Comparison of ENCODE assay signal across 28 cellular contexts in the genomic region with DNA sequence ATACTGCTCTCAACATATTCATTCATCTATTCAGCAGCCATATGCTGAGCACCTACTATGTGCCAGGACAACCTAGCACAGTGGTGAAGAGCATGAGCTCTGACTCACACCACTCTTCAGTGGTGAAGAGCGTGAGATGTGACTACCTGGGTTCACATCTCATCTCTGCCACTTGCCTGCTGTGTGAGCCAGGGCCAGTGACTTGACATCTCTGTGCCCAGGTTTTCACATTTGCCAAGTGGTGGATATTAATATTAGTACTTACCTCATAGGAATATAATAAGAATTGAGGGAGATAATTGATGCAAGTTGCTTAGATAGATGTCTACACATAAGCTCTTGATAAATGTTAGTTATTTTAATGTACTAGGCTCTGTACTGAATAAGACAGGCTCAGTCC.
"Had no signal": no experiment of that assay in that cellular context is flagged by ENCODE, and none has a peak within 500 bp of the region (broad histone marks: within the 10 kb centered on the region; RNA-seq: fewer than 3 reads in every experiment).

No MANE protein-coding gene starts in this region.

- FAIRE-seq: colon, endometrium, endothelial cell of umbilical vein, frontal cortex had no signal

- H3K36me3 ChIP-seq: colonic mucosa, esophagus muscularis mucosa, esophagus squamous epithelium, gastrocnemius medialis, gastroesophageal sphincter, heart left ventricle, heart right ventricle had no signal

- H3K27me3 ChIP-seq: colonic mucosa, foreskin keratinocyte, gastrocnemius medialis had no signal

- H3K27ac ChIP-seq: colonic mucosa, coronary artery, dorsolateral prefrontal cortex, epithelial cell of prostate, esophagus muscularis mucosa, esophagus squamous epithelium, foreskin keratinocyte, gastrocnemius medialis, gastroesophageal sphincter, heart left ventricle, heart right ventricle had no signal

- DNase-seq: colonic mucosa; cortex of kidney; dermis blood vessel endothelial cell; dorsolateral prefrontal cortex; effector CD4-positive, alpha-beta T cell; effector CD8-positive, alpha-beta T cell; effector memory CD4-positive, alpha-beta T cell; effector memory CD8-positive, alpha-beta T cell; endodermal cell; erythroblast; esophagus squamous epithelium; foreskin fibroblast; foreskin keratinocyte; foreskin melanocyte; gastrocnemius medialis; glutamatergic neuron; head of caudate nucleus; heart left ventricle; heart right ventricle had no signal

- H3K4me3 ChIP-seq: colonic mucosa, coronary artery, dorsolateral prefrontal cortex, esophagus muscularis mucosa, esophagus squamous epithelium, gastrocnemius medialis, gastroesophageal sphincter, heart left ventricle, heart right ventricle had no signal

- ATAC-seq: effector memory CD8-positive, alpha-beta T cell; esophagus mucosa; foreskin keratinocyte; gastrocnemius medialis; gastroesophageal sphincter; heart left ventricle; heart right ventricle had no signal

- H3K4me1 ChIP-seq: colonic mucosa, esophagus muscularis mucosa, esophagus squamous epithelium, foreskin keratinocyte, gastrocnemius medialis, gastroesophageal sphincter, heart left ventricle, heart right ventricle had no signal

- H3K9me3 ChIP-seq: colonic mucosa, gastrocnemius medialis had no signal
